In genomic region chr5:166594552-166594951, GRCh38 we compare ENCODE assay signal across 22 cellular contexts.
A peak's percentile ranks its signal among the peaks of the same experiment; 100 is the strongest.
DNase-seq lines count a peak whose midpoint lies in the region; ATAC-seq and TF ChIP-seq lines count a peak whose summit lies in the region.
"Had no signal": no experiment of that assay in that cellular context is flagged by ENCODE, and none has a peak within 500 bp of the region (broad histone marks: within the 10 kb centered on the region; RNA-seq: fewer than 3 reads in every experiment).

No MANE protein-coding gene starts in this region.

- intact Hi-C loops in left colon (cut with DNase I, micrococcal nuclease) (no loop called here), heart left ventricle (cut with DNase I) (no loop called here)

- TF ChIP-seq POLR2A in heart left ventricle (IDR thresholded peaks at IDR 0.05), result no peak

- H3K9me3 ChIP-seq in heart left ventricle, result no peaks in the 10 kb centered on the region
- H3K9me3 ChIP-seq: BLaER1, Caco-2, Peyer's patch had no signal

- TF ChIP-seq CTCF in HL-60 (IDR thresholded peaks at IDR 0.05; ENCODE audit: insufficient read depth, low read length), result no peak
- TF ChIP-seq CTCF in heart left ventricle (IDR thresholded peaks at IDR 0.05), result no peak

- H3K4me1 ChIP-seq in heart left ventricle, result no peaks in the 10 kb centered on the region
- H3K4me1 ChIP-seq: BLaER1, Caco-2, Peyer's patch had no signal

- H3K27me3 Mint-ChIP-seq in effector memory CD8-positive, alpha-beta T cell, result no peaks in the 10 kb centered on the region
- H3K27me3 Mint-ChIP-seq: CD4-positive, alpha-beta T cell had no signal

- H3K9me3 Mint-ChIP-seq in effector memory CD8-positive, alpha-beta T cell, result peaks cover 8 to 9% of the 10 kb centered on the region in 2 donors

- H3K27ac Mint-ChIP-seq in effector memory CD8-positive, alpha-beta T cell, result no peak overlapping the region
- H3K27ac Mint-ChIP-seq: CD4-positive, alpha-beta T cell had no signal

- no peaks in the 10 kb centered on the region for H3K36me3 ChIP-seq in heart left ventricle
- H3K36me3 ChIP-seq: BLaER1, Peyer's patch had no signal

- H3K4me3 Mint-ChIP-seq in effector memory CD8-positive, alpha-beta T cell, result no peak overlapping the region
- H3K4me3 Mint-ChIP-seq: CD4-positive, alpha-beta T cell had no signal

- H3K4me1 Mint-ChIP-seq in effector memory CD8-positive, alpha-beta T cell (ENCODE audit: low read depth in 2 of 2), result no peaks in the 10 kb centered on the region

- H3K27me3 ChIP-seq in HL-60 (ENCODE audit: insufficient read depth, poor library complexity, severe bottlenecking), result no peaks in the 10 kb centered on the region
- no peaks in the 10 kb centered on the region for H3K27me3 ChIP-seq in heart left ventricle
- H3K27me3 ChIP-seq: BLaER1, Peyer's patch had no signal

- ATAC-seq in left colon (no peak), heart left ventricle (no peak)
- no peak for ATAC-seq in effector memory CD8-positive, alpha-beta T cell (replicated peaks)

- DNase-seq in HL-60 (ENCODE audit: low read depth in 1 of 2, low spot score in 1 of 2), result no peak
- DNase-seq in NCI-H460 (ENCODE audit: extremely low read depth, low read depth), result peak; percentile 5
- peak; percentile 76 for DNase-seq in amniotic epithelial cell (ENCODE audit: low read depth)
- DNase-seq in skeletal muscle cell (ENCODE audit: low read depth), result peak; percentile 11
- DNase-seq in left colon, result no peak
- DNase-seq in effector memory CD8-positive, alpha-beta T cell, result no peak
- no peak for DNase-seq in heart left ventricle
- DNase-seq: Caco-2; CD4-positive, alpha-beta T cell; DMS153; GOT3; HCEC 1CT; KG1; NCI-H1092; NCI-H1436; NCI-H187 treated with DMSO at 0.1 percent for 48 hours; NCI-H2107; NCI-H510A treated with DMSO at 0.1 percent for 48 hours; NCI-H748 treated with DMSO at 0.1 percent for 48 hours; NK-92 treated with Interleukin-12 subunit alpha and Interleukin-12 subunit beta, amount 100 ng/mL, for 24 hours; Peyer's patch had no signal

- no peak overlapping the region for H3K4me3 ChIP-seq in HL-60 (replicated peaks; ENCODE audit: insufficient read depth, low read length)
- H3K4me3 ChIP-seq in skeletal muscle cell (ENCODE audit: low read depth, low read length), result no peak overlapping the region
- no peak overlapping the region for H3K4me3 ChIP-seq in heart left ventricle
- H3K4me3 ChIP-seq: BLaER1, Peyer's patch had no signal

- H3K36me3 Mint-ChIP-seq in effector memory CD8-positive, alpha-beta T cell (ENCODE audit: insufficient read depth), result no peaks in the 10 kb centered on the region

- H3K27ac ChIP-seq in HL-60 (replicated peaks), result peak overlapping the region; percentile 52
- no peak overlapping the region for H3K27ac ChIP-seq in heart left ventricle
- H3K27ac ChIP-seq: BLaER1, Peyer's patch had no signal

Comparison
In these comparisons a context has a peak if more than half of its experiments do, and no peak if none do; other contexts are left out.
1. DNase-seq: peak in NCI-H460 (single experiment), amniotic epithelial cell (single experiment) and skeletal muscle cell (single experiment); none in HL-60 (0 of 2), left colon (0 of 2), effector memory CD8-positive, alpha-beta T cell (0 of 3) and heart left ventricle (0 of 5).